18 cellular contexts compared by ENCODE assay signal in the genomic region with DNA sequence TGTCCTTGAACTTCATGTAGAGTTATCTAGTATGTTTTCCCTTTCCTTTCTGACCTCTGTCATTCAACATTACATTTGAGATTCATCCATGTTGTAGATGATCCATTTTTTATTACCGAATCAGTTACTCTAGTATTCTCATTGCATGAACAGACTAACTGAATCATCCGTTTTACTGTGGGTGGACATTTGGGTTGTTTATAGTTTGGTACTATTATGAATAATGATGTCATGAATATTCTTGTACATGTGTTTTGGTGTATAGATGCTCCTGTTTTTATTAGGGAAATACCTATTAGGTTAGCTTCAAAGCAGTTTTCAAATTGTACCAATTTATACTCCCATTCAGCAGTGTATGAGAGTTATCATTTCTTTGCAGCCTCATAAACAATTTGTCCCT.
"Had no signal": no experiment of that assay in that cellular context is flagged by ENCODE, and none has a peak within 500 bp of the region (broad histone marks: within the 10 kb centered on the region; RNA-seq: fewer than 3 reads in every experiment).

No MANE protein-coding gene starts in this region.

- ATAC-seq: esophagus mucosa, left lobe of liver, upper lobe of right lung had no signal

- H3K27me3 ChIP-seq: colonic mucosa, neutrophil, upper lobe of right lung had no signal

- H3K4me1 ChIP-seq: colonic mucosa, upper lobe of right lung had no signal

- H3K9me3 Mint-ChIP-seq: activated CD4-positive, alpha-beta T cell treated with anti-CD3 and anti-CD28 coated beads, Interleukin-2, amount 10 ng/mL, durations not matched to agents 24 days and 14 days; activated T-helper 1 cell treated with anti-CD3 and anti-CD28 coated beads, Interleukin-12 subunit alpha, Interleukin-12 subunit beta, Interleukin-2, Interleukin-4 antibody, amounts not matched to agents 30 ng/mL and 10 ng/mL and 1 ng/mL, durations not matched to agents 14 hours and 24 hours and 36 hours; naive B cell had no signal

- H3K36me3 ChIP-seq: colonic mucosa had no signal

- H3K4me3 Mint-ChIP-seq: activated CD4-positive, alpha-beta T cell treated with anti-CD3 and anti-CD28 coated beads, Interleukin-2, amount 10 ng/mL, durations not matched to agents 24 days and 14 days; activated T-helper 1 cell treated with anti-CD3 and anti-CD28 coated beads, Interleukin-12 subunit alpha, Interleukin-12 subunit beta, Interleukin-2, Interleukin-4 antibody, amounts not matched to agents 30 ng/mL and 10 ng/mL and 1 ng/mL, durations not matched to agents 14 hours and 24 hours and 36 hours; naive B cell had no signal

- FAIRE-seq: keratinocyte had no signal

- H3K9me3 ChIP-seq: colonic mucosa, neutrophil, upper lobe of right lung had no signal

- DNase-seq: activated CD4-positive, alpha-beta T cell treated with anti-CD3 and anti-CD28 coated beads, Interleukin-2, amount 10 ng/mL, durations not matched to agents 24 days and 14 days; activated CD4-positive, CD25-positive, alpha-beta regulatory T cell; activated CD8-positive, alpha-beta memory T cell treated with anti-CD3 and anti-CD28 coated beads, Interleukin-2, amount 50 U/mL, for 48 hours; activated naive CD4-positive, alpha-beta T cell treated with Interleukin-2 at 50 U/mL for 16 hours; caudate nucleus; colonic mucosa; hippocampal formation; mammary epithelial cell; naive B cell; retina; stimulated activated CD4-positive, alpha-beta T cell treated with anti-CD3 and anti-CD28 coated beads, Interleukin-2, amount 100 ng/mL, for 48 hours; stimulated activated naive CD4-positive, alpha-beta T cell treated with Interleukin-2 at 50 U/mL for 16 hours; upper lobe of right lung had no signal

- H3K27ac Mint-ChIP-seq: activated CD4-positive, alpha-beta T cell treated with anti-CD3 and anti-CD28 coated beads, Interleukin-2, amount 10 ng/mL, durations not matched to agents 24 days and 14 days; activated T-helper 1 cell treated with anti-CD3 and anti-CD28 coated beads, Interleukin-12 subunit alpha, Interleukin-12 subunit beta, Interleukin-2, Interleukin-4 antibody, amounts not matched to agents 30 ng/mL and 10 ng/mL and 1 ng/mL, durations not matched to agents 14 hours and 24 hours and 36 hours had no signal

- H3K27ac ChIP-seq: colonic mucosa, neutrophil, upper lobe of right lung had no signal

- H3K27me3 Mint-ChIP-seq: activated CD4-positive, alpha-beta T cell treated with anti-CD3 and anti-CD28 coated beads, Interleukin-2, amount 10 ng/mL, durations not matched to agents 24 days and 14 days; naive B cell had no signal

- H3K4me3 ChIP-seq: colonic mucosa, upper lobe of right lung had no signal
